Comparison of ENCODE assay signal across 11 cellular contexts in genomic region chr17:4497101-4497824, GRCh38. TPM values are rescaled to one million over a fixed set of nuclear protein-coding genes. Genes with fewer than 3 reads are reported as not detected.
DNase-seq lines count a peak whose midpoint lies in the region; ATAC-seq and TF ChIP-seq lines count a peak whose summit lies in the region.
"Had no signal": no experiment of that assay in that cellular context is flagged by ENCODE, and none has a peak within 500 bp of the region (broad histone marks: within the 10 kb centered on the region; RNA-seq: fewer than 3 reads in every experiment).

No MANE protein-coding gene starts in this region.

- H3F3A ChIP-seq in SK-N-SH (replicated peaks; ENCODE audit: insufficient read depth) = peaks cover 5% of the 10 kb centered on the region
- peaks cover 61% of the 10 kb centered on the region for H3F3A ChIP-seq in PC-9 (ENCODE audit: insufficient read depth, low read depth)

- H3K4me1 ChIP-seq in SK-N-SH (ENCODE audit: control insufficient read depth in 1 of 2, insufficient read depth in 2 of 2, low read depth in 1 of 2, low read length in 1 of 2) = peaks cover 0 to 3% of the 10 kb centered on the region in 2 experiments; a peak in 1 of 4 replicates
- H3K4me1 ChIP-seq in PC-9 (replicated peaks; ENCODE audit: insufficient read depth) = peaks cover 64% of the 10 kb centered on the region
- H3K4me1 ChIP-seq in esophagus squamous epithelium = peaks cover 24 to 56% (median 29%) of the 10 kb centered on the region in 3 donors

- 0 out of 2 replicates have a peak, but pooled peaks cover 7% of the 10 kb centered on the region for H4K20me1 ChIP-seq in SK-N-SH (ENCODE audit: insufficient read depth)
- H4K20me1 ChIP-seq in PC-9 (ENCODE audit: insufficient read depth) = no peaks in the 10 kb centered on the region

- no peak overlapping the region for H3K9ac ChIP-seq in SK-N-SH

- H3K9me2 ChIP-seq in SK-N-SH (no peaks in the 10 kb centered on the region), PC-9 (ENCODE audit: insufficient read depth) (no peaks in the 10 kb centered on the region)

- peaks cover 35% of the 10 kb centered on the region for H3K27me3 ChIP-seq in SK-N-SH (ENCODE audit: insufficient read depth)
- H3K27me3 ChIP-seq in PC-9 (ENCODE audit: insufficient read depth, low read depth) = no peaks in the 10 kb centered on the region
- peaks cover 0 to 60% (median 2%) of the 10 kb centered on the region in 4 donors for H3K27me3 ChIP-seq in esophagus squamous epithelium

- no peak for TF ChIP-seq CTCF in SK-N-SH (IDR thresholded peaks at IDR 0.05)
- no peak for TF ChIP-seq CTCF in PC-9 (conservative IDR thresholded peaks at IDR 0.05)
- TF ChIP-seq CTCF in esophagus squamous epithelium (IDR thresholded peaks at IDR 0.05) = no peak

- H3K4me2 ChIP-seq in SK-N-SH = peak overlapping the region; percentile 60; the same call in 1 of the 2 replicates
- H3K4me2 ChIP-seq in PC-9 = peak overlapping the region; percentile 94

- POLR2A ChIA-PET in SK-N-SH (lab: Yijun Ruan, JAX) (no interaction called here), PC-9 (lab: Charles Lee; ENCODE audit: unreplicated experiment) (interaction anchor here (0.6 to 1.0 kb wide), 6 partner anchors 14 to 385 kb away, joined by 3 to 11 read pairs (median 4); no protein-coding TSS in a partner anchor)

- no TSS peak for BruUV-seq in PC-9 (replicated peaks; lab: Mats Ljungman, UMichigan)

- TF ChIP-seq POLR2A in esophagus squamous epithelium (IDR thresholded peaks at IDR 0.05) = no peak

- intact Hi-C loops in PC-9 (cut with micrococcal nuclease; ENCODE audit: unreplicated experiment) (loop anchor here (2.0 to 5.0 kb wide), 4 partner anchors 14 to 130 kb away; no protein-coding TSS in a partner anchor), esophagus squamous epithelium (cut with DNase I) (no loop called here)

- no peak; the same call in 2 of the 3 replicates for ATAC-seq in SK-N-SH treated with all-trans-retinoic acid at 6 μM for 48 hours
- ATAC-seq in HG03159 (IDR thresholded peaks at IDR 0.05; ENCODE audit: unreplicated experiment) = no peak
- no peak for ATAC-seq in HG03196 (IDR thresholded peaks at IDR 0.05; ENCODE audit: unreplicated experiment)

- DNase-seq in SK-N-SH (no peak), PC-9 (peak; percentile 84 to 94), esophagus squamous epithelium (lab: John Stamatoyannopoulos, UW) (no peak)
- DNase-seq in activated naive CD4-positive, alpha-beta T cell (lab: John Stamatoyannopoulos, UW) = no peak
- DNase-seq: activated naive CD4-positive, alpha-beta T cell treated with anti-CD3 and anti-CD28 coated beads for 36 hours; gastrocnemius medialis; Right ventricle myocardium superior had no signal

- H3K79me2 ChIP-seq in SK-N-SH (ENCODE audit: insufficient read depth) (no peaks in the 10 kb centered on the region), PC-9 (ENCODE audit: low read depth) (peaks cover 37% of the 10 kb centered on the region)

- H3K27ac ChIP-seq in SK-N-SH (ENCODE audit: low read depth in 2 of 2, low read length in 1 of 2) (no peak overlapping the region), PC-9 (peak overlapping the region; percentile 78), esophagus squamous epithelium (peak overlapping the region; percentile 37 to 80 (median 65)), temporal lobe (ENCODE audit: low read depth, low read length) (peak overlapping the region; percentile 50)

- no peaks in the 10 kb centered on the region for H3K9me3 ChIP-seq in SK-N-SH
- H3K9me3 ChIP-seq in PC-9 (ENCODE audit: insufficient read depth, low read depth) = no peaks in the 10 kb centered on the region
- no peaks in the 10 kb centered on the region for H3K9me3 ChIP-seq in esophagus squamous epithelium
- H3K9me3 ChIP-seq: gastrocnemius medialis had no signal

- 43% methylated on average over 15 of the region's 23 CpGs for WGBS in SK-N-SH (ENCODE audit: low lambda C conversion rate)
- 17 to 27% methylated on average over 4 to 13 of the region's 23 CpGs for WGBS in esophagus squamous epithelium, 2 donors

- H3K4me3 ChIP-seq in SK-N-SH (ENCODE audit: low read depth in 2 of 2, low read length in 1 of 2) = no peak overlapping the region
- peak overlapping the region; percentile 66 for H3K4me3 ChIP-seq in PC-9
- H3K4me3 ChIP-seq in esophagus squamous epithelium = peak overlapping the region in 2 of 4 donors; percentile 49 to 58

- no peak for TF ChIP-seq RAD21 in SK-N-SH (IDR thresholded peaks at IDR 0.05; ENCODE audit: low read length)

- CTCF ChIA-PET in SK-N-SH (lab: Yijun Ruan, JAX) (interaction anchor here (0.9 to 1.3 kb wide), 2 partner anchors 9 to 76 kb away, joined by 3 to 4 read pairs; no protein-coding TSS in a partner anchor), PC-9 (lab: Charles Lee) (interaction anchor here (0.6 to 0.7 kb wide), 4 partner anchors 13 to 352 kb away, joined by 4 to 7 read pairs (median 4); no protein-coding TSS in a partner anchor)

- H2AFZ ChIP-seq in SK-N-SH (ENCODE audit: low read depth) (no peak overlapping the region), PC-9 (no peak overlapping the region)

- no peak for TF ChIP-seq EP300 in SK-N-SH (IDR thresholded peaks at IDR 0.05; ENCODE audit: borderline replicate concordance in 1 of 2, low read depth in 1 of 2, low read length in 1 of 2)

- H3K36me3 ChIP-seq in SK-N-SH (replicated peaks in 1 of 2; ENCODE audit: control insufficient read depth in 1 of 2, insufficient read depth in 2 of 2, low read length in 1 of 2) (no peaks in the 10 kb centered on the region), PC-9 (ENCODE audit: low read depth) (no peaks in the 10 kb centered on the region), esophagus squamous epithelium (no peaks in the 10 kb centered on the region)
- H3K36me3 ChIP-seq: gastrocnemius medialis had no signal

TF ChIP-seq in SK-N-SH, 30 proteins besides CTCF, POLR2A, EP300 and RAD21:
- no peak for TF ChIP-seq SMC3 (IDR thresholded peaks at IDR 0.05; ENCODE audit: low read depth, low read length)
- TF ChIP-seq FOSL2 (IDR thresholded peaks at IDR 0.05; ENCODE audit: borderline replicate concordance, low read depth) = peak; percentile 61
- no peak for TF ChIP-seq GABPA (IDR thresholded peaks at IDR 0.05; ENCODE audit: low read depth)
- TF ChIP-seq TCF12 (IDR thresholded peaks at IDR 0.05) = peak; percentile 28; the same call in 1 of the 2 replicates

TF ChIP-seq in SK-N-SH treated with all-trans-retinoic acid at 6 μM for 48 hours, 23 proteins besides CTCF, POLR2A, EP300 and RAD21:
- TF ChIP-seq, protein P1, sequence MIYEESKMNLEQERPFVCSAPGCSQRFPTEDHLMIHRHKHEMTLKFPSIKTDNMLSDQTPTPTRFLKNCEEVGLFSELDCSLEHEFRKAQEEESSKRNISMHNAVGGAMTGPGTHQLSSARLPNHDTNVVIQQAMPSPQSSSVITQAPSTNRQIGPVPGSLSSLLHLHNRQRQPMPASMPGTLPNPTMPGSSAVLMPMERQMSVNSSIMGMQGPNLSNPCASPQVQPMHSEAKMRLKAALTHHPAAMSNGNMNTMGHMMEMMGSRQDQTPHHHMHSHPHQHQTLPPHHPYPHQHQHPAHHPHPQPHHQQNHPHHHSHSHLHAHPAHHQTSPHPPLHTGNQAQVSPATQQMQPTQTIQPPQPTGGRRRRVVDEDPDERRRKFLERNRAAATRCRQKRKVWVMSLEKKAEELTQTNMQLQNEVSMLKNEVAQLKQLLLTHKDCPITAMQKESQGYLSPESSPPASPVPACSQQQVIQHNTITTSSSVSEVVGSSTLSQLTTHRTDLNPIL (CRISPR knock-in tag; IDR thresholded peaks at IDR 0.05; ENCODE audit: low read depth) = no peak
- no peak for TF ChIP-seq GLIS3 (CRISPR knock-in tag; IDR thresholded peaks at IDR 0.05)
TF ChIP-seq in SK-N-SH treated with all-trans-retinoic acid at 6 μM for 48 hours: peak in this region for 0.

RNA-seq across cellular contexts. Expression of gene SPNS2, which starts 1.4 kb away (rescaled TPM):
- 0.08 TPM in 1 of 2 replicates, not detected in the other for polyA plus RNA-seq in SK-N-SH (2012; rRNA removed)
- 0.05 and 0.08 TPM in 2 replicates for polyA plus RNA-seq in SK-N-SH (2012; cell fraction: cytosol; rRNA removed)
- 0.14 and 0.19 TPM in 2 replicates for polyA plus RNA-seq in SK-N-SH (2012; cell fraction: nucleus; rRNA removed)
- total RNA-seq in PC-9 (2021) (25.7 and 33.8 TPM in 2 replicates), esophagus squamous epithelium (10 to 100 TPM; 36.8 to 66.6 (median 47.6) TPM), temporal lobe (7.9 TPM)

RNA-seq across cellular contexts. Expression of gene MYBBP1A, which starts 57.9 kb away (rescaled TPM):
- 74.7 and 93.0 TPM in 2 replicates for polyA plus RNA-seq in SK-N-SH (2012; rRNA removed)
- 32.8 and 40.9 TPM in 2 replicates for polyA plus RNA-seq in SK-N-SH (2012; cell fraction: cytosol; rRNA removed)
- 264 and 287 TPM in 2 replicates for polyA plus RNA-seq in SK-N-SH (2012; cell fraction: nucleus; rRNA removed)
- total RNA-seq in PC-9 (2021) (76.3 and 89.1 TPM in 2 replicates), esophagus squamous epithelium (10 to 100 TPM; 32.4 to 70.0 (median 54.4) TPM), temporal lobe (16.2 TPM)

Comparison
In these comparisons a context has a peak if more than half of its experiments do, and no peak if none do; other contexts are left out.
1. DNase-seq: peak in PC-9 (2 of 2); none in SK-N-SH (single experiment), esophagus squamous epithelium (single experiment) and activated naive CD4-positive, alpha-beta T cell (0 of 4).
2. H3K27ac ChIP-seq: peak in PC-9 (single experiment), esophagus squamous epithelium (4 of 4) and temporal lobe (single experiment); none in SK-N-SH (0 of 2).